Comparison of ENCODE assay signal across 24 cellular contexts in the genomic region with DNA sequence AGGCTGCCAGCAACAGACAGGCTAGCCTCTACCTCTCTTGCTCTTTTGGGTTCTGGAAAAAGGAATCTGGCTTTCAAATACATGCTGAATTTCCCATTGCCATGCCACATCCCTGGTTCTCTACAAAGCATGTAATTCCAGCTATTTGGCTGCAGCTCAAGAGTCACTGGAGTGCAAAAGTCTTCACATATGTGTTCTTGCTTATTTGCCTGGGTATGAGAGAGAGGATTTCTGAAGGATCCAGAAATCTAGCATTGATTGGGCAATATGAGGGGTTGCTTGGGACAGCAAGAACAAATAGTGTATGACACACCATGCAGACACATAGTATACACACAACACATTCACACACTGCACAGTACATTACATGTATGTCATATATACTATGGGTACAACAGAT.
"Had no signal": no experiment of that assay in that cellular context is flagged by ENCODE, and none has a peak within 500 bp of the region (broad histone marks: within the 10 kb centered on the region; RNA-seq: fewer than 3 reads in every experiment).

No MANE protein-coding gene starts in this region.

- DNase-seq: cortex of kidney; dorsolateral prefrontal cortex; effector CD8-positive, alpha-beta T cell; foreskin fibroblast; head of caudate nucleus; kidney; left colon; left ventricle myocardium superior; mesenchymal stem cell; naive thymus-derived CD4-positive, alpha-beta T cell; nephron progenitor cell; psoas muscle; spleen; stimulated activated CD4-positive, alpha-beta T cell treated with anti-CD3 and anti-CD28 coated beads, Interleukin-15, amount 100 ng/mL, for 24 hours; stimulated activated CD4-positive, alpha-beta T cell treated with anti-CD3 and anti-CD28 coated beads, Interleukin-1b, Interleukin-23, amount 100 ng/mL, for 48 hours; stimulated activated CD4-positive, alpha-beta T cell treated with anti-CD3 and anti-CD28 coated beads, Interleukin-4, amount 100 ng/mL, for 24 hours; upper lobe of right lung had no signal

- H3K4me3 ChIP-seq: dorsolateral prefrontal cortex, hepatocyte, lung, psoas muscle, spleen, tibial nerve, upper lobe of right lung, vagina had no signal

- H3K9me3 ChIP-seq: neutrophil, psoas muscle, spleen, tibial nerve, upper lobe of right lung, vagina had no signal

- H3K36me3 ChIP-seq: neutrophil, spleen, tibial nerve, upper lobe of right lung, vagina had no signal

- H3K27me3 ChIP-seq: dorsolateral prefrontal cortex, hepatocyte, neutrophil, spleen, tibial nerve, upper lobe of right lung, vagina had no signal

- ATAC-seq: left ventricle myocardium superior; naive thymus-derived CD4-positive, alpha-beta T cell; sciatic nerve; stimulated activated memory B cell treated with anti-CD40 and anti-IgM and Interleukin-4, amounts not matched to agents 10 μg/mL and 1 μg/mL and 100 μg/mL, for 72 hours; upper lobe of right lung had no signal

- H2AFZ ChIP-seq: hepatocyte had no signal

- H3K27ac ChIP-seq: dorsolateral prefrontal cortex, hepatocyte, spleen, tibial nerve, upper lobe of right lung, vagina had no signal

- H3K4me1 ChIP-seq: spleen, upper lobe of right lung, vagina had no signal

- H3K4me2 ChIP-seq: hepatocyte had no signal
